ENCODE assay signal across 11 cellular contexts in the genomic region with DNA sequence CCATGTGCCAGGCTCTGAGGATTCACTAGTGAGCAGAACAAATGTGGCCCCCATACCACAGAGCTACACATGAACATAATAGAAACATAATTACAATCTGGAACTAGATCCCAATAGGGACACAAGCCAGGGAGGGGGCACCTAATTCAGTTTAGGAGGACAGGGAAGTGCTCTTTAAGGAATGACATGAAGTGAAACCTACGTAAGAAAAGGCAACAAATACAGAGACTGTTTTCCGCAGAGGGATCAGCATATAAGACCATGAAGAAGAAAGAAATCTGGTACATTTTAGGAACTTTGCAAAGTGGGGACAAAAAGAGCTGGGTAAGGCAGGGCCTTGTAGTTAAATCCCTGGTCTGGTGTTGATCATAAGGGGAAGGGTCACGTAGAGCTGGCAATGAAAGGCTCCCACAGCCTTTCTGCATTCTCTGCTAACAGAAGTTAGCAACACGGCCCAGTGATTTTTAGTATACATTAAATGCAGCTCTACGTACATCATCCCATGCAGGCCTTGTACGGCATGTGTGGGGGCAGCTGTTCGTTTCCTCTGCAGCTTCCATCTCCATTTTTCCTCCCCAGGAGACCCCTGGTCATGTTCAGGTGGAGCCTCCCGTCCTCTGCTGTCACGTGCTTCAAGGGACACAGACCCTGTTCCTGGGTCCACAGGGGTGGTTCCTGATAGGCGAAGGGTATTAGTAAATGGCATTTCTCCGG. TPM values are rescaled to one million over a fixed set of nuclear protein-coding genes. Genes with fewer than 3 reads are reported as not detected.
DNase-seq lines count a peak whose midpoint lies in the region; ATAC-seq and TF ChIP-seq lines count a peak whose summit lies in the region.
"Had no signal": no experiment of that assay in that cellular context is flagged by ENCODE, and none has a peak within 500 bp of the region (broad histone marks: within the 10 kb centered on the region; RNA-seq: fewer than 3 reads in every experiment).

No MANE protein-coding gene starts in this region.

- peaks cover 36% of the 10 kb centered on the region for H3K4me1 Mint-ChIP-seq in MCF 10A (ENCODE audit: insufficient read depth, unreplicated experiment)

- peak overlapping the region; percentile 47; the same call in 1 of the 2 replicates for H3K9ac ChIP-seq in SU-DHL-6 (ENCODE audit: low read length)

- POLR2A ChIA-PET in MCF 10A (lab: Yijun Ruan, JAX): interaction anchor here (1.0 to 5.8 kb wide), 8 partner anchors 7 to 38 kb away, joined by 4 to 68 read pairs (median 8); a partner anchor contains a TSS

- H3K36me3 Mint-ChIP-seq in MCF 10A (ENCODE audit: insufficient read depth, unreplicated experiment): no peaks in the 10 kb centered on the region

- H3K27me3 ChIP-seq in breast epithelium (no peaks in the 10 kb centered on the region), SU-DHL-6 (ENCODE audit: low read length) (no peaks in the 10 kb centered on the region), left lung (no peaks in the 10 kb centered on the region), upper lobe of right lung (no peaks in the 10 kb centered on the region)
- H3K27me3 ChIP-seq: body of pancreas had no signal

- H2AFZ ChIP-seq in SU-DHL-6 (ENCODE audit: low read depth, low read length, severe bottlenecking): peak overlapping the region; percentile 98

- H3K9me2 ChIP-seq in SU-DHL-6 (replicated peaks; ENCODE audit: insufficient read depth, low read length): no peaks in the 10 kb centered on the region

- H3K27ac ChIP-seq in breast epithelium: no peak overlapping the region
- H3K27ac ChIP-seq in SU-DHL-6 (ENCODE audit: low read depth, low read length): no peak overlapping the region
- peak overlapping the region; percentile 63 to 96 for H3K27ac ChIP-seq in left lung
- peak overlapping the region; percentile 71 for H3K27ac ChIP-seq in upper lobe of right lung

- H3F3A ChIP-seq in SU-DHL-6 (ENCODE audit: insufficient read depth): no peaks in the 10 kb centered on the region

- H3K4me1 ChIP-seq in breast epithelium (peaks cover 0 to 9% of the 10 kb centered on the region in 2 donors), left lung (peaks cover 13 to 48% of the 10 kb centered on the region in 2 donors), upper lobe of right lung (peaks cover 10% of the 10 kb centered on the region)

- CTCF ChIA-PET in MCF 10A (lab: Yijun Ruan, JAX): interaction anchor here (0.5 to 3.4 kb wide), 17 partner anchors 9 to 1024 kb away, joined by 3 to 30 read pairs (median 4); no protein-coding TSS in a partner anchor

- DNase-seq in breast epithelium (ENCODE audit: low spot score in 2 of 2) (no peak), MCF 10A (ENCODE audit: unreplicated experiment) (no peak), left lung (no peak), upper lobe of right lung (no peak), NCI-H2107 treated with DMSO at 0.1 percent for 48 hours (lab: John Stamatoyannopoulos, UW; ENCODE audit: unreplicated experiment) (no peak)
- no peak for DNase-seq in stimulated activated CD8-positive, alpha-beta memory T cell treated with anti-CD3 and anti-CD28 coated beads, Interleukin-4, amount 100 ng/mL, for 48 hours
- DNase-seq: body of pancreas; stimulated activated CD4-positive, alpha-beta T cell treated with anti-CD3 and anti-CD28 coated beads, Interleukin-12 subunit alpha, Interleukin-12 subunit beta, amount 100 ng/mL, for 4 hours had no signal

- no peak for ATAC-seq in left lung
- no peak for ATAC-seq in upper lobe of right lung
- no peak for ATAC-seq in HG03521 (IDR thresholded peaks at IDR 0.05; ENCODE audit: unreplicated experiment)
- ATAC-seq: body of pancreas, left colon had no signal

- H4K20me1 ChIP-seq in SU-DHL-6 (ENCODE audit: low read depth, low read length): no peaks in the 10 kb centered on the region

- intact Hi-C loops in breast epithelium (cut with DNase I; ENCODE audit: low total_unique reads): no loop called here
- intact Hi-C loops in MCF 10A (cut with micrococcal nuclease): no loop called here
- intact Hi-C loops in left lung (cut with DNase I): no loop called here
- intact Hi-C loops in upper lobe of right lung (cut with DNase I): no loop called here

- H3K36me3 ChIP-seq in breast epithelium (no peaks in the 10 kb centered on the region), SU-DHL-6 (ENCODE audit: low read length) (no peaks in the 10 kb centered on the region), left lung (no peaks in the 10 kb centered on the region), upper lobe of right lung (no peaks in the 10 kb centered on the region)

- H3K4me2 ChIP-seq in SU-DHL-6 (ENCODE audit: low read depth, low read length, poor library complexity, severe bottlenecking): peak overlapping the region; percentile 79

- no peaks in the 10 kb centered on the region for H3K79me2 ChIP-seq in SU-DHL-6 (ENCODE audit: insufficient read depth, low read length)

- TF ChIP-seq CTCF in breast epithelium (IDR thresholded peaks at IDR 0.05) (no peak), MCF 10A (IDR thresholded peaks at IDR 0.05; ENCODE audit: unreplicated experiment) (no peak), SU-DHL-6 (IDR thresholded peaks at IDR 0.05; ENCODE audit: insufficient read depth, low read length, poor library complexity, severe bottlenecking) (no peak), left lung (IDR thresholded peaks at IDR 0.05) (no peak), upper lobe of right lung (IDR thresholded peaks at IDR 0.05) (no peak)

- H3K4me3 Mint-ChIP-seq in MCF 10A (ENCODE audit: unreplicated experiment): no peak overlapping the region

- TF ChIP-seq POLR2A in breast epithelium (IDR thresholded peaks at IDR 0.05): no peak

- no peaks in the 10 kb centered on the region for H3K27me3 Mint-ChIP-seq in MCF 10A (ENCODE audit: insufficient read depth, unreplicated experiment)

- no peaks in the 10 kb centered on the region for H3K9me3 Mint-ChIP-seq in MCF 10A (ENCODE audit: unreplicated experiment)

- H3K9me3 ChIP-seq in breast epithelium: no peaks in the 10 kb centered on the region
- no peaks in the 10 kb centered on the region for H3K9me3 ChIP-seq in SU-DHL-6 (ENCODE audit: insufficient read depth, low read length)
- no peaks in the 10 kb centered on the region for H3K9me3 ChIP-seq in left lung
- no peaks in the 10 kb centered on the region for H3K9me3 ChIP-seq in upper lobe of right lung
- H3K9me3 ChIP-seq: body of pancreas had no signal

- no TSS peak for BruUV-seq in MCF 10A (replicated peaks; lab: Mats Ljungman, UMichigan)

- H3K27ac Mint-ChIP-seq in MCF 10A (ENCODE audit: low read depth, unreplicated experiment): no peak overlapping the region

- peak overlapping the region in 2 of 3 donors; percentile 3 to 12 for H3K4me3 ChIP-seq in breast epithelium
- H3K4me3 ChIP-seq in SU-DHL-6 (ENCODE audit: insufficient read depth, low read length, poor library complexity, severe bottlenecking): peak overlapping the region; percentile 40
- peak overlapping the region in 1 of 2 donors; percentile 36 for H3K4me3 ChIP-seq in left lung
- H3K4me3 ChIP-seq in upper lobe of right lung: peak overlapping the region; percentile 19
- H3K4me3 ChIP-seq: body of pancreas had no signal

RNA-seq across cellular contexts. Expression of a gene that starts 26.8 kb away (rescaled TPM):
- 10 to 100 TPM; 16.1 to 21.2 (median 16.3) TPM for total RNA-seq in breast epithelium
- 87.0 and 94.1 TPM in 2 replicates for total RNA-seq in MCF 10A (2022)
- 10 to 100 TPM; 22.2 to 37.7 TPM for total RNA-seq in left lung
- 15.6 TPM for total RNA-seq in upper lobe of right lung

Comparison
In these comparisons a context has a peak if more than half of its experiments do, and no peak if none do; other contexts are left out.
1. H3K27ac ChIP-seq: peak in left lung (2 of 2) and upper lobe of right lung (single experiment); none in breast epithelium (0 of 2) and SU-DHL-6 (single experiment).